In the genomic region with DNA sequence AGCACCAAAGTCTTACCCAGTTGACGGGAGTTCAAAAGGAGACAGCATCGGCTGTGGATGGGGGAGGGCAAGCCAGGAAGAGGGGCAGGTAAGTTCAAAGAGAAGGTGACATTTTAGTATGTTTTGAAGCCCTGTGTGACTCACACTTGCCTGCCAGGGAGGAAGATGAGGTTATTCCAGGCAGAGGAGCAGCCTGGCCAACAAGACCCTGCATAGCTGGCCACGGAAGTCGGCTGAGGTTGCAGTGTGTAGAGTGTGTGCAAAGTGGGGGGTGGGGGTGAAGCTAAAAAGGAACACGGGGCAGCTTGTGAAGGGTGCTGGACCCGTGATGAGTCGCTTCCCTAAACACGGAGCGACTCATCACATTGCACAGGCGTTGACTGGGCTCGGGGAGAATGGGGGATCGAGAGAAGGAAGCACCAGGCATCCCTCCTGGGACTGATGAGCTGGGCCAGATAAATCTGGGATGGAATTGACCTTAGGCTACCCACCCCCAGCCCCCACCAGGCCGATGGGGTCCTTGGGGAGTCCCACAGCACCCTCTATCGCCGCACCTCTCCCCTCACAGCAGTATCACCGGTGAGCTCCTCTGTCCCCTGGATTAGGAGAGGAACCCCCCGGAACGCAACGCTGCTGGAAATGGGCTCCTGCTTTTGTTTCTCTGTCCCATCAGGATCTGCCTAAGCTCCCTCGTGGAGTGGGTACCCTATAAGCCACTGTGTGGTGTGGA, we compare ENCODE assay signal across 2 cellular contexts.
TF ChIP-seq lines count a peak whose summit lies in the region.

No MANE protein-coding gene starts in this region.

TF ChIP-seq in GM23338, 12 proteins besides CTCF, POLR2A, EP300 and RAD21 (continued from another document and continues in another):
- TF ChIP-seq, protein P1, sequence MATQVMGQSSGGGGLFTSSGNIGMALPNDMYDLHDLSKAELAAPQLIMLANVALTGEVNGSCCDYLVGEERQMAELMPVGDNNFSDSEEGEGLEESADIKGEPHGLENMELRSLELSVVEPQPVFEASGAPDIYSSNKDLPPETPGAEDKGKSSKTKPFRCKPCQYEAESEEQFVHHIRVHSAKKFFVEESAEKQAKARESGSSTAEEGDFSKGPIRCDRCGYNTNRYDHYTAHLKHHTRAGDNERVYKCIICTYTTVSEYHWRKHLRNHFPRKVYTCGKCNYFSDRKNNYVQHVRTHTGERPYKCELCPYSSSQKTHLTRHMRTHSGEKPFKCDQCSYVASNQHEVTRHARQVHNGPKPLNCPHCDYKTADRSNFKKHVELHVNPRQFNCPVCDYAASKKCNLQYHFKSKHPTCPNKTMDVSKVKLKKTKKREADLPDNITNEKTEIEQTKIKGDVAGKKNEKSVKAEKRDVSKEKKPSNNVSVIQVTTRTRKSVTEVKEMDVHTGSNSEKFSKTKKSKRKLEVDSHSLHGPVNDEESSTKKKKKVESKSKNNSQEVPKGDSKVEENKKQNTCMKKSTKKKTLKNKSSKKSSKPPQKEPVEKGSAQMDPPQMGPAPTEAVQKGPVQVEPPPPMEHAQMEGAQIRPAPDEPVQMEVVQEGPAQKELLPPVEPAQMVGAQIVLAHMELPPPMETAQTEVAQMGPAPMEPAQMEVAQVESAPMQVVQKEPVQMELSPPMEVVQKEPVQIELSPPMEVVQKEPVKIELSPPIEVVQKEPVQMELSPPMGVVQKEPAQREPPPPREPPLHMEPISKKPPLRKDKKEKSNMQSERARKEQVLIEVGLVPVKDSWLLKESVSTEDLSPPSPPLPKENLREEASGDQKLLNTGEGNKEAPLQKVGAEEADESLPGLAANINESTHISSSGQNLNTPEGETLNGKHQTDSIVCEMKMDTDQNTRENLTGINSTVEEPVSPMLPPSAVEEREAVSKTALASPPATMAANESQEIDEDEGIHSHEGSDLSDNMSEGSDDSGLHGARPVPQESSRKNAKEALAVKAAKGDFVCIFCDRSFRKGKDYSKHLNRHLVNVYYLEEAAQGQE (IDR thresholded peaks at IDR 0.05; ENCODE audit: unreplicated experiment) = no peak
- TF ChIP-seq NANOG (IDR thresholded peaks at IDR 0.05; ENCODE audit: borderline replicate concordance) (no peak), ZNF331 (CRISPR knock-in tag; IDR thresholded peaks at IDR 0.05; ENCODE audit: low read depth) (no peak), EZH2phosphoT487 (IDR thresholded peaks at IDR 0.05; ENCODE audit: unreplicated experiment) (no peak), EZH2 (IDR thresholded peaks at IDR 0.05; ENCODE audit: low read depth, unreplicated experiment) (no peak), POLR2AphosphoS5 (IDR thresholded peaks at IDR 0.05; ENCODE audit: low read depth) (no peak)
- TF ChIP-seq, protein P2, sequence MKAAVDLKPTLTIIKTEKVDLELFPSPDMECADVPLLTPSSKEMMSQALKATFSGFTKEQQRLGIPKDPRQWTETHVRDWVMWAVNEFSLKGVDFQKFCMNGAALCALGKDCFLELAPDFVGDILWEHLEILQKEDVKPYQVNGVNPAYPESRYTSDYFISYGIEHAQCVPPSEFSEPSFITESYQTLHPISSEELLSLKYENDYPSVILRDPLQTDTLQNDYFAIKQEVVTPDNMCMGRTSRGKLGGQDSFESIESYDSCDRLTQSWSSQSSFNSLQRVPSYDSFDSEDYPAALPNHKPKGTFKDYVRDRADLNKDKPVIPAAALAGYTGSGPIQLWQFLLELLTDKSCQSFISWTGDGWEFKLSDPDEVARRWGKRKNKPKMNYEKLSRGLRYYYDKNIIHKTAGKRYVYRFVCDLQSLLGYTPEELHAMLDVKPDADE (IDR thresholded peaks at IDR 0.05) = no peak
- TF ChIP-seq, protein P3, sequence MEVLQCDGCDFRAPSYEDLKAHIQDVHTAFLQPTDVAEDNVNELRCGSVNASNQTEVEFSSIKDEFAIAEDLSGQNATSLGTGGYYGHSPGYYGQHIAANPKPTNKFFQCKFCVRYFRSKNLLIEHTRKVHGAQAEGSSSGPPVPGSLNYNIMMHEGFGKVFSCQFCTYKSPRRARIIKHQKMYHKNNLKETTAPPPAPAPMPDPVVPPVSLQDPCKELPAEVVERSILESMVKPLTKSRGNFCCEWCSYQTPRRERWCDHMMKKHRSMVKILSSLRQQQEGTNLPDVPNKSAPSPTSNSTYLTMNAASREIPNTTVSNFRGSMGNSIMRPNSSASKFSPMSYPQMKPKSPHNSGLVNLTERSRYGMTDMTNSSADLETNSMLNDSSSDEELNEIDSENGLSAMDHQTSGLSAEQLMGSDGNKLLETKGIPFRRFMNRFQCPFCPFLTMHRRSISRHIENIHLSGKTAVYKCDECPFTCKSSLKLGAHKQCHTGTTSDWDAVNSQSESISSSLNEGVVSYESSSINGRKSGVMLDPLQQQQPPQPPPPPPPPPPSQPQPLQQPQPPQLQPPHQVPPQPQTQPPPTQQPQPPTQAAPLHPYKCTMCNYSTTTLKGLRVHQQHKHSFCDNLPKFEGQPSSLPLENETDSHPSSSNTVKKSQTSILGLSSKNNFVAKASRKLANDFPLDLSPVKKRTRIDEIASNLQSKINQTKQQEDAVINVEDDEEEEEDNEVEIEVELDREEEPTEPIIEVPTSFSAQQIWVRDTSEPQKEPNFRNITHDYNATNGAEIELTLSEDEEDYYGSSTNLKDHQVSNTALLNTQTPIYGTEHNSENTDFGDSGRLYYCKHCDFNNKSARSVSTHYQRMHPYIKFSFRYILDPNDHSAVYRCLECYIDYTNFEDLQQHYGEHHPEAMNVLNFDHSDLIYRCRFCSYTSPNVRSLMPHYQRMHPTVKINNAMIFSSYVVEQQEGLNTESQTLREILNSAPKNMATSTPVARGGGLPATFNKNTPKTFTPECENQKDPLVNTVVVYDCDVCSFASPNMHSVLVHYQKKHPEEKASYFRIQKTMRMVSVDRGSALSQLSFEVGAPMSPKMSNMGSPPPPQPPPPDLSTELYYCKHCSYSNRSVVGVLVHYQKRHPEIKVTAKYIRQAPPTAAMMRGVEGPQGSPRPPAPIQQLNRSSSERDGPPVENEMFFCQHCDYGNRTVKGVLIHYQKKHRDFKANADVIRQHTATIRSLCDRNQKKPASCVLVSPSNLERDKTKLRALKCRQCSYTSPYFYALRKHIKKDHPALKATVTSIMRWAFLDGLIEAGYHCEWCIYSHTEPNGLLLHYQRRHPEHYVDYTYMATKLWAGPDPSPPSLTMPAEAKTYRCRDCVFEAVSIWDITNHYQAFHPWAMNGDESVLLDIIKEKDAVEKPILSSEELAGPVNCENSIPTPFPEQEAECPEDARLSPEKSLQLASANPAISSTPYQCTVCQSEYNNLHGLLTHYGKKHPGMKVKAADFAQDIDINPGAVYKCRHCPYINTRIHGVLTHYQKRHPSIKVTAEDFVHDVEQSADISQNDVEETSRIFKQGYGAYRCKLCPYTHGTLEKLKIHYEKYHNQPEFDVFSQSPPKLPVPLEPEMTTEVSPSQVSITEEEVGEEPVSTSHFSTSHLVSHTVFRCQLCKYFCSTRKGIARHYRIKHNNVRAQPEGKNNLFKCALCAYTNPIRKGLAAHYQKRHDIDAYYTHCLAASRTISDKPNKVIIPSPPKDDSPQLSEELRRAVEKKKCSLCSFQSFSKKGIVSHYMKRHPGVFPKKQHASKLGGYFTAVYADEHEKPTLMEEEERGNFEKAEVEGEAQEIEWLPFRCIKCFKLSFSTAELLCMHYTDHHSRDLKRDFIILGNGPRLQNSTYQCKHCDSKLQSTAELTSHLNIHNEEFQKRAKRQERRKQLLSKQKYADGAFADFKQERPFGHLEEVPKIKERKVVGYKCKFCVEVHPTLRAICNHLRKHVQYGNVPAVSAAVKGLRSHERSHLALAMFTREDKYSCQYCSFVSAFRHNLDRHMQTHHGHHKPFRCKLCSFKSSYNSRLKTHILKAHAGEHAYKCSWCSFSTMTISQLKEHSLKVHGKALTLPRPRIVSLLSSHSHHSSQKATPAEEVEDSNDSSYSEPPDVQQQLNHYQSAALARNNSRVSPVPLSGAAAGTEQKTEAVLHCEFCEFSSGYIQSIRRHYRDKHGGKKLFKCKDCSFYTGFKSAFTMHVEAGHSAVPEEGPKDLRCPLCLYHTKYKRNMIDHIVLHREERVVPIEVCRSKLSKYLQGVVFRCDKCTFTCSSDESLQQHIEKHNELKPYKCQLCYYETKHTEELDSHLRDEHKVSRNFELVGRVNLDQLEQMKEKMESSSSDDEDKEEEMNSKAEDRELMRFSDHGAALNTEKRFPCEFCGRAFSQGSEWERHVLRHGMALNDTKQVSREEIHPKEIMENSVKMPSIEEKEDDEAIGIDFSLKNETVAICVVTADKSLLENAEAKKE (CRISPR knock-in tag; IDR thresholded peaks at IDR 0.05) = no peak

TF ChIP-seq in K562, 482 proteins besides CTCF, POLR2A, EP300 and RAD21 (continued from another document):
- TF ChIP-seq, protein P4, sequence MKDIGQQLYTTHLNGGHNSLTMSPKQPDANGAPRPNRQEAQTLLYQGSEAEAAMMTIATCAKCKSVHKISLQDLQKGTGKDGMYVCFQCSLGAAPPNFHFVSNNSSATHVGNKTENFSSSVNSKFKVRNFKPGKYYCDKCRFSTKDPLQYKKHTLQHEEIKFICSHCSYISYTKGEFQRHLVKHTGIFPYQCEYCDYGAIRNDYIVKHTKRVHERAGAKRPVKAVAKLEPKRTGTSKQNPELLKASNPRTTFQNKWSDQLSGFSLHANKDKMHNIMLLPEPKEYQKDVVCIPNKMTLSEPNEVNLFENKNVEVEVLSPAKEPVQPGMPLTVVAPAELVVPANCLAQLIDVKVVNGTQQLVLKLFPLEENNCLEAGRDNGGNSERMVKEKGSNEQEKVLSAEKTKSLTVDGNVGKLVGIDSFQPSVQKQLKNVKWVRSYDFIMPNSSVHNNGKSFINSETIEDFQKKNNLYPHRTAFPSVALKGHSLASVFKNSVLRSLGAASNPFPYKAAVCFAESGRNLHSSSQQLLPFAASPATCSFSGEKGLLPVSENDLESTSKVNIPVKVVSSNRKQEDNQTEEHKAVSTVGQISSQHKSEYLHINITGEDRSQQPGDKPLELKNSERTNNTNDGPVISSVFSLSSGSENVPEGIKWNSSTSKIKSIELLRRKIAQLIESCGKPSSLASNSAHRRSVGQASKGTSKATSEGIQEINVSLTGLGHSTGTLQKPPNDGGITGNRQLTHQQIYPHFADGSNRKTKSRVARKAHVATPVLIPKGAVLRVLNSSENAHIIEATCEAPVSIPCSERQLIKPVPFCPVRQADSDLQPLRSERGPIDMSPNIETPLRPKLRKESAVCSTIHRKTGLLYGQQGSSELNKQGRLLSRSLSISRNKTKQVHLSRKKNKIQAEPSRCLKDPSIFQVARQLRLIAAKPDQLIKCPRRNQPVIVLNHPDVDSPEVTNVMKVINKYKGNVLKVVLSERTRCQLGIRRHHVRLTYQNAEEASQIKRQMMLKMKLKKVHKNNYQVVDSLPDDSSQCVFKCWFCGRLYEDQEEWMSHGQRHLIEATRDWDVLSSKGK (CRISPR knock-in tag; IDR thresholded peaks at IDR 0.05) = no peak
- TF ChIP-seq RUNX1 (IDR thresholded peaks at IDR 0.05; ENCODE audit: low read depth) = no peak
- no peak for TF ChIP-seq ZNF778 (CRISPR knock-in tag; IDR thresholded peaks at IDR 0.05)
TF ChIP-seq in K562: peak in this region for 3.
